12 cellular contexts compared by ENCODE assay signal in the genomic region with DNA sequence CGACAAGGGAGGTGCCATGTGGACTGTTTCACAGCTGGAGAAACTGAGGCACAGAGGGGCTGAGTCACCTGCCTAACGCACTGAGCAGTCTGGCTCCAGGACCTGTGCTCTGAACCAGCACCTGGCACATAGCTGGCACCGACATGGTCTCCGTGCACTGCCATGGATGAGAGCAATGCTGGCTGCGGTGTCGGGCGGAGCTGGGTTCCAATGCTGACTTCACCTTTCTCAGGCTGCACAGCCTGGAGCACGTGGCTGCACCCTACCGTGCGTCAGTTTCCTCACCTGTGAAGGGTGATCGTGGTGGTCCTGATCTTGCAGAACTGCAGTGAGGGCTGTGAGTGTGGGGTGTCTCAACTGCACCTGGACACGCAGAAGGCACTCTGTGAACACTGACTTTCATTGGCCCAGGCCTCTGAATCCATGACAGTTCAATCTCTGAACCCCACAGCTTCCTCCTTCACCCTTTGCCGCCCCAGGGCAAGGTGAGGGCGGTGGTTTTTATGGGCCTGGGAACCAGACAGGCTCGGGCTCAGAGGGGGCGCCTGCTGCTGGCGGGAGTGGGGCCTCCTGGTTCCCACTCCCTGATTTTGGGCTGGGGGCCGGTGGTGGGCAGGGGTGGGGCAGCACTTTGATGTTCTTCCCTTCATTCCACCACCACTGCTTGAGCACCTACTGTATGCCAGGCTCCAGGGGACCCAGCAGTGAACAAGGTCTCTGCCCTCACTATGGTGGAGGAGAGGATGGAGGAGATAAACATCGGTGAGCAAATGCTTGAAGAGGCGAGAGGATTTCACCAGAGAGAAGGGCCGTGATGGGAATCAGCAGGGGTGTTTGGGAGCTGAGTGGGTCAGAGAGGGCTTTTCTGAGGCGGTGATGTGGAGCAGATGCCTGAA.
A peak's percentile ranks its signal among the peaks of the same experiment; 100 is the strongest.
DNase-seq lines count a peak whose midpoint lies in the region; ATAC-seq and TF ChIP-seq lines count a peak whose summit lies in the region.
"Had no signal": no experiment of that assay in that cellular context is flagged by ENCODE, and none has a peak within 500 bp of the region (broad histone marks: within the 10 kb centered on the region; RNA-seq: fewer than 3 reads in every experiment).

No MANE protein-coding gene starts in this region.

- CTCF ChIA-PET in RWPE1 (lab: Yijun Ruan, JAX), result interaction anchor here (1.1 kb wide), 1 partner anchor 9 kb away, joined by 3 read pairs; no protein-coding TSS in a partner anchor
- CTCF ChIA-PET in CD8-positive, alpha-beta T cell (lab: Charles Lee), result no interaction called here

- H3K27me3 Mint-ChIP-seq in CD8-positive, alpha-beta T cell (ENCODE audit: low read depth), result peaks cover 6% of the 10 kb centered on the region
- H3K27me3 Mint-ChIP-seq: activated CD4-positive, alpha-beta memory T cell treated with anti-CD3 and anti-CD28 coated beads, Interleukin-2, amount 10 ng/mL, durations not matched to agents 7 days and 5 days had no signal

- H3K36me3 ChIP-seq in ACC112 (ENCODE audit: insufficient read depth, low read length) (no peaks in the 10 kb centered on the region), rectal smooth muscle tissue (ENCODE audit: control insufficient read depth, insufficient read depth, low read length) (no peaks in the 10 kb centered on the region)
- H3K36me3 ChIP-seq in CD8-positive, alpha-beta T cell (ENCODE audit: insufficient read depth, low read length), result no peaks in the 10 kb centered on the region

- 89% methylated on average over 22 of the region's 22 CpGs for WGBS in right cardiac atrium

- ATAC-seq in right cardiac atrium (no peak), GM19463 (IDR thresholded peaks at IDR 0.05; ENCODE audit: unreplicated experiment) (no peak)
- ATAC-seq in CD8-positive, alpha-beta T cell, result no peak

- no peak for TF ChIP-seq CTCF in RWPE1 (conservative IDR thresholded peaks at IDR 0.05; ENCODE audit: low read depth)
- no peak for TF ChIP-seq CTCF in CD8-positive, alpha-beta T cell (IDR thresholded peaks at IDR 0.05)

- no peaks in the 10 kb centered on the region for H3K79me2 ChIP-seq in ACC112 (ENCODE audit: control insufficient read depth, insufficient read depth, low read length, unreplicated experiment)

- no peak overlapping the region for H3K9ac ChIP-seq in rectal smooth muscle tissue (ENCODE audit: low read length)

- H3K9me3 Mint-ChIP-seq in CD8-positive, alpha-beta T cell, result no peaks in the 10 kb centered on the region
- H3K9me3 Mint-ChIP-seq: activated CD4-positive, alpha-beta memory T cell treated with anti-CD3 and anti-CD28 coated beads, Interleukin-2, amount 10 ng/mL, durations not matched to agents 7 days and 5 days had no signal

- H3K9me3 ChIP-seq in right cardiac atrium (ENCODE audit: control insufficient read depth, low read length), result no peaks in the 10 kb centered on the region
- no peaks in the 10 kb centered on the region for H3K9me3 ChIP-seq in CD8-positive, alpha-beta T cell (ENCODE audit: low read length)

- H3K27ac Mint-ChIP-seq in CD8-positive, alpha-beta T cell, result no peak overlapping the region
- H3K27ac Mint-ChIP-seq: activated CD4-positive, alpha-beta memory T cell treated with anti-CD3 and anti-CD28 coated beads, Interleukin-2, amount 10 ng/mL, durations not matched to agents 7 days and 5 days had no signal

- H3K4me3 Mint-ChIP-seq in CD8-positive, alpha-beta T cell, result no peak overlapping the region
- H3K4me3 Mint-ChIP-seq: activated CD4-positive, alpha-beta memory T cell treated with anti-CD3 and anti-CD28 coated beads, Interleukin-2, amount 10 ng/mL, durations not matched to agents 7 days and 5 days had no signal

- POLR2A ChIA-PET in RWPE1 (lab: Yijun Ruan, JAX; ENCODE audit: low non-redundant PET), result no interaction called here
- POLR2A ChIA-PET in CD8-positive, alpha-beta T cell (lab: Charles Lee), result no interaction called here

- H3K27me3 ChIP-seq in ACC112 (ENCODE audit: insufficient read depth, low read length) (no peaks in the 10 kb centered on the region), right cardiac atrium (ENCODE audit: control insufficient read depth, insufficient read depth) (no peaks in the 10 kb centered on the region), rectal smooth muscle tissue (ENCODE audit: control insufficient read depth, insufficient read depth, low read length) (no peaks in the 10 kb centered on the region)
- no peaks in the 10 kb centered on the region for H3K27me3 ChIP-seq in CD8-positive, alpha-beta T cell (ENCODE audit: insufficient read depth, low read length)

- H3K4me1 Mint-ChIP-seq in CD8-positive, alpha-beta T cell (ENCODE audit: low read depth), result peaks cover 8% of the 10 kb centered on the region

- DNase-seq in RWPE1 (ENCODE audit: low spot score) (no peak), right cardiac atrium (peak; percentile 22 to 58 (median 55)), DMS79 (lab: John Stamatoyannopoulos, UW) (no peak), NCI-H446 treated with DMSO at 0.1 percent for 48 hours (lab: John Stamatoyannopoulos, UW) (no peak)
- no peak for DNase-seq in CD8-positive, alpha-beta T cell
- DNase-seq: activated effector memory CD4-positive, alpha-beta T cell treated with Interleukin-2 at 50 U/mL for 16 hours; cerebellar nuclear complex; DND-41 had no signal

- no peaks in the 10 kb centered on the region for H3K36me3 Mint-ChIP-seq in CD8-positive, alpha-beta T cell

- no peak overlapping the region for H3K4me3 ChIP-seq in ACC112 (ENCODE audit: low read depth, low read length)
- no peak overlapping the region for H3K4me3 ChIP-seq in right cardiac atrium (ENCODE audit: low read length)
- no peak overlapping the region for H3K4me3 ChIP-seq in rectal smooth muscle tissue (ENCODE audit: low read length)
- H3K4me3 ChIP-seq in CD8-positive, alpha-beta T cell (ENCODE audit: low read depth, low read length), result no peak overlapping the region

- H2AFZ ChIP-seq in ACC112 (ENCODE audit: low read length, unreplicated experiment), result no peak overlapping the region

- H3K4me1 ChIP-seq in ACC112 (ENCODE audit: control insufficient read depth, insufficient read depth, low read length, unreplicated experiment) (peaks cover 15% of the 10 kb centered on the region), right cardiac atrium (ENCODE audit: control insufficient read depth, insufficient read depth, low read length) (peaks cover 5% of the 10 kb centered on the region), rectal smooth muscle tissue (ENCODE audit: control insufficient read depth, insufficient read depth, low read length) (peaks cover 11% of the 10 kb centered on the region)
- H3K4me1 ChIP-seq in CD8-positive, alpha-beta T cell (ENCODE audit: insufficient read depth, low read length), result no peaks in the 10 kb centered on the region

- H3K27ac ChIP-seq in ACC112 (ENCODE audit: low read depth, low read length) (peak overlapping the region; percentile 82), RWPE1 (peak overlapping the region; percentile 80), right cardiac atrium (ENCODE audit: low read length) (peak overlapping the region; percentile 69), rectal smooth muscle tissue (ENCODE audit: low read depth, low read length) (peak overlapping the region; percentile 81)
- H3K27ac ChIP-seq in CD8-positive, alpha-beta T cell (ENCODE audit: low read depth, low read length), result no peak overlapping the region

- intact Hi-C loops in right cardiac atrium (cut with DNase I), result no loop called here
- intact Hi-C loops in CD8-positive, alpha-beta T cell (cut with DNase I, micrococcal nuclease), result no loop called here

Comparison
In these comparisons a context has a peak if more than half of its experiments do, and no peak if none do; other contexts are left out.
1. DNase-seq: peak in right cardiac atrium (3 of 3); none in RWPE1 (single experiment), DMS79 (single experiment), NCI-H446 treated with DMSO at 0.1 percent for 48 hours (single experiment) and CD8-positive, alpha-beta T cell (0 of 7).